ENCODE assay signal across 8 cellular contexts in genomic region chr11:62546937-62547625, GRCh38. TPM values are rescaled to one million over a fixed set of nuclear protein-coding genes. Genes with fewer than 3 reads are reported as not detected.
A peak's percentile ranks its signal among the peaks of the same experiment; 100 is the strongest.
DNase-seq lines count a peak whose midpoint lies in the region; ATAC-seq, FAIRE-seq and TF ChIP-seq lines count a peak whose summit lies in the region.

No MANE protein-coding gene starts in this region.

- H3K27me3 ChIP-seq in HUES48 (ENCODE audit: control insufficient read depth, insufficient read depth, low read length) = peaks cover 68% of the 10 kb centered on the region
- H3K27me3 ChIP-seq in brain microvascular endothelial cell (replicated peaks) = no peaks in the 10 kb centered on the region
- no peaks in the 10 kb centered on the region for H3K27me3 ChIP-seq in thoracic aorta (replicated peaks; ENCODE audit: insufficient read depth)

- H3K4me3 ChIP-seq in A549 = peak overlapping the region; percentile 96
- peak overlapping the region; percentile 76 for H3K4me3 ChIP-seq in HUES48 (ENCODE audit: low read depth, low read length)
- peak overlapping the region; percentile 90 for H3K4me3 ChIP-seq in brain microvascular endothelial cell (ENCODE audit: low read depth, low read length)
- H3K4me3 ChIP-seq in thoracic aorta = peak overlapping the region; percentile 91

- H3K4me1 ChIP-seq in A549 (peaks cover 61% of the 10 kb centered on the region), HUES48 (ENCODE audit: control insufficient read depth, insufficient read depth, low read length) (peaks cover 24% of the 10 kb centered on the region), thoracic aorta (ENCODE audit: control insufficient read depth in 1 of 2, low read depth in 2 of 2) (peaks cover 41 to 67% of the 10 kb centered on the region in 2 donors)

- TF ChIP-seq POLR2A in A549 (IDR thresholded peaks at IDR 0.05; ENCODE audit: low read length) = no peak

- no peak for TF ChIP-seq EP300 in A549 (IDR thresholded peaks at IDR 0.05)

- intact Hi-C loops in left colon (cut with DNase I, micrococcal nuclease) = loop anchor here in 1 of 2 donors (10.0 kb wide), 1 partner anchor 122 kb away; no protein-coding TSS in a partner anchor

- DNase-seq in A549 (ENCODE audit: low read depth in 1 of 2, low spot score in 1 of 2) (peak; percentile 66 to 75), brain microvascular endothelial cell (no peak), left colon (peak; percentile 56 to 66), thoracic aorta (ENCODE audit: low spot score) (no peak), NCI-H524 treated with DMSO at 0.1 percent for 48 hours (lab: John Stamatoyannopoulos, UW) (no peak)

- no peak for FAIRE-seq in A549 (lab: Jason Lieb, UNC)

- H3K4me2 ChIP-seq in A549 = peak overlapping the region; percentile 96

- POLR2A ChIA-PET in A549 (lab: Yijun Ruan, JAX) = interaction anchor here (0.6 to 1.8 kb wide), 7 partner anchors 9 to 152 kb away, joined by 3 to 9 read pairs (median 4); partner anchors contain the start of genes EEF1G and TUT1

- ATAC-seq in A549 (peak; percentile 14 to 20), left colon (no peak), thoracic aorta (ENCODE audit: insufficient number of reproducible peaks, low FRiP score, low read depth) (no peak), HG03025 (IDR thresholded peaks at IDR 0.05; ENCODE audit: low FRiP score, unreplicated experiment) (no peak), HG03159 (IDR thresholded peaks at IDR 0.05; ENCODE audit: unreplicated experiment) (no peak)

- TF ChIP-seq RAD21 in A549 (conservative IDR thresholded peaks at IDR 0.05 in 1 of 2, IDR thresholded peaks at IDR 0.05 in 1 of 2) = no peak

- H3K27ac ChIP-seq in A549 = peak overlapping the region; percentile 97 to 98
- H3K27ac ChIP-seq in HUES48 (ENCODE audit: low read depth, low read length) = peak overlapping the region; percentile 51
- H3K27ac ChIP-seq in brain microvascular endothelial cell = peak overlapping the region; percentile 37
- peak overlapping the region; percentile 98 for H3K27ac ChIP-seq in thoracic aorta

- H3K36me3 ChIP-seq in HUES48 (ENCODE audit: control insufficient read depth, insufficient read depth, low read length) = no peaks in the 10 kb centered on the region
- H3K36me3 ChIP-seq in brain microvascular endothelial cell (replicated peaks) = no peaks in the 10 kb centered on the region
- H3K36me3 ChIP-seq in thoracic aorta = no peaks in the 10 kb centered on the region

- in situ Hi-C loops in brain microvascular endothelial cell (cut with HindIII; ENCODE audit: low pct_ligation_motif_present, low sequenced_read_pairs) = no loop called here

- H3K9me3 ChIP-seq in A549 (no peaks in the 10 kb centered on the region), HUES48 (ENCODE audit: control insufficient read depth, insufficient read depth, low read length) (no peaks in the 10 kb centered on the region), thoracic aorta (no peaks in the 10 kb centered on the region)

- WGBS in A549 (ENCODE audit: missing lambda C conversion rate) = 2% methylated on average over 34 of the region's 40 CpGs

- CTCF ChIA-PET in A549 (lab: Yijun Ruan, JAX) = interaction anchor here (1.2 to 13.4 kb wide), 7 partner anchors 9 to 154 kb away, joined by 3 to 296 read pairs (median 10); no protein-coding TSS in a partner anchor

- no peak overlapping the region for H3K9ac ChIP-seq in HUES48 (ENCODE audit: low read depth, low read length)

- TF ChIP-seq CTCF in A549 (IDR thresholded peaks at IDR 0.05) (no peak), brain microvascular endothelial cell (IDR thresholded peaks at IDR 0.05; ENCODE audit: low read depth, low read length, missing control alignments) (no peak), thoracic aorta (IDR thresholded peaks at IDR 0.05) (no peak)

TF ChIP-seq in A549, 52 proteins besides CTCF, POLR2A, EP300 and RAD21:
- TF ChIP-seq, protein P1, sequence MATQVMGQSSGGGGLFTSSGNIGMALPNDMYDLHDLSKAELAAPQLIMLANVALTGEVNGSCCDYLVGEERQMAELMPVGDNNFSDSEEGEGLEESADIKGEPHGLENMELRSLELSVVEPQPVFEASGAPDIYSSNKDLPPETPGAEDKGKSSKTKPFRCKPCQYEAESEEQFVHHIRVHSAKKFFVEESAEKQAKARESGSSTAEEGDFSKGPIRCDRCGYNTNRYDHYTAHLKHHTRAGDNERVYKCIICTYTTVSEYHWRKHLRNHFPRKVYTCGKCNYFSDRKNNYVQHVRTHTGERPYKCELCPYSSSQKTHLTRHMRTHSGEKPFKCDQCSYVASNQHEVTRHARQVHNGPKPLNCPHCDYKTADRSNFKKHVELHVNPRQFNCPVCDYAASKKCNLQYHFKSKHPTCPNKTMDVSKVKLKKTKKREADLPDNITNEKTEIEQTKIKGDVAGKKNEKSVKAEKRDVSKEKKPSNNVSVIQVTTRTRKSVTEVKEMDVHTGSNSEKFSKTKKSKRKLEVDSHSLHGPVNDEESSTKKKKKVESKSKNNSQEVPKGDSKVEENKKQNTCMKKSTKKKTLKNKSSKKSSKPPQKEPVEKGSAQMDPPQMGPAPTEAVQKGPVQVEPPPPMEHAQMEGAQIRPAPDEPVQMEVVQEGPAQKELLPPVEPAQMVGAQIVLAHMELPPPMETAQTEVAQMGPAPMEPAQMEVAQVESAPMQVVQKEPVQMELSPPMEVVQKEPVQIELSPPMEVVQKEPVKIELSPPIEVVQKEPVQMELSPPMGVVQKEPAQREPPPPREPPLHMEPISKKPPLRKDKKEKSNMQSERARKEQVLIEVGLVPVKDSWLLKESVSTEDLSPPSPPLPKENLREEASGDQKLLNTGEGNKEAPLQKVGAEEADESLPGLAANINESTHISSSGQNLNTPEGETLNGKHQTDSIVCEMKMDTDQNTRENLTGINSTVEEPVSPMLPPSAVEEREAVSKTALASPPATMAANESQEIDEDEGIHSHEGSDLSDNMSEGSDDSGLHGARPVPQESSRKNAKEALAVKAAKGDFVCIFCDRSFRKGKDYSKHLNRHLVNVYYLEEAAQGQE (IDR thresholded peaks at IDR 0.05) = peak; percentile 33; the same call in 1 of the 2 replicates
- TF ChIP-seq POLR2AphosphoS2 (conservative IDR thresholded peaks at IDR 0.05; ENCODE audit: low read length) = no peak
- TF ChIP-seq BHLHE40 (IDR thresholded peaks at IDR 0.05; ENCODE audit: low read depth, low read length) = no peak
- no peak for TF ChIP-seq SMC3 (IDR thresholded peaks at IDR 0.05)
- no peak for TF ChIP-seq TFCP2L1 (CRISPR knock-in tag; IDR thresholded peaks at IDR 0.05)
- TF ChIP-seq NPAS2 (CRISPR knock-in tag; IDR thresholded peaks at IDR 0.05; ENCODE audit: borderline replicate concordance) = no peak
- no peak for TF ChIP-seq MYC (IDR thresholded peaks at IDR 0.05; ENCODE audit: borderline replicate concordance, low read length)

RNA-seq across cellular contexts. Expression of gene AHNAK, which starts 0.5 kb away (rescaled TPM):
- polyA plus RNA-seq in A549 (2011; rRNA removed) (82.0 and 98.0 TPM in 2 replicates), A549 (2017; fragmentation: RNase III; extraction: RNeasy Plus Mini Kit Qiagen cat#74134 plus additional on column Dnase treatment) (41.5 to 62.9 TPM (median 43.3 TPM) in 3 replicates)
- 26.1 and 27.2 TPM in 2 replicates for polyA plus RNA-seq in A549 (2012; cell fraction: cytosol; rRNA removed)
- 55.0 and 96.0 TPM in 2 replicates for polyA plus RNA-seq in A549 (2012; cell fraction: nucleus; rRNA removed)
- 179 and 182 TPM in 2 replicates for polyA minus RNA-seq in A549 (2011; rRNA and poly(A)+ RNA removed)
- total RNA-seq in left colon (100 to 1,000 TPM; 629 to 631 TPM), thoracic aorta (1,000 to 10,000 TPM; 1,009 to 1,046 TPM)

RNA-seq across cellular contexts. Expression of gene EEF1G, which starts 26.6 kb away (rescaled TPM):
- polyA plus RNA-seq in A549 (2011; rRNA removed) (1,728 and 1,795 TPM in 2 replicates), A549 (2017; fragmentation: RNase III; extraction: RNeasy Plus Mini Kit Qiagen cat#74134 plus additional on column Dnase treatment) (1,570 to 1,588 TPM (median 1,580 TPM) in 3 replicates)
- 1,512 and 1,621 TPM in 2 replicates for polyA plus RNA-seq in A549 (2012; cell fraction: cytosol; rRNA removed)
- polyA plus RNA-seq in A549 (2012; cell fraction: nucleus; rRNA removed) = 865 and 1,060 TPM in 2 replicates
- polyA minus RNA-seq in A549 (2011; rRNA and poly(A)+ RNA removed) = 1,998 and 2,695 TPM in 2 replicates
- total RNA-seq in left colon (1,000 to 10,000 TPM; 1,192 to 1,207 TPM), thoracic aorta (100 to 1,000 TPM; 719 to 780 TPM)

RNA-seq across cellular contexts. Expression of gene TUT1, which starts 44.2 kb away (rescaled TPM):
- 12.9 and 15.5 TPM in 2 replicates for polyA plus RNA-seq in A549 (2011; rRNA removed)
- polyA plus RNA-seq in A549 (2012; cell fraction: cytosol; rRNA removed) = 8.9 and 9.9 TPM in 2 replicates
- polyA plus RNA-seq in A549 (2012; cell fraction: nucleus; rRNA removed) = 30.4 and 31.6 TPM in 2 replicates
- polyA plus RNA-seq in A549 (2017; fragmentation: RNase III; extraction: RNeasy Plus Mini Kit Qiagen cat#74134 plus additional on column Dnase treatment) = 9.9 to 11.7 TPM (median 11.1 TPM) in 3 replicates
- 9.4 and 11.7 TPM in 2 replicates for polyA minus RNA-seq in A549 (2011; rRNA and poly(A)+ RNA removed)
- total RNA-seq in left colon = 10 to 100 TPM; 14.0 to 14.7 TPM
- 10 to 100 TPM in 1 of 2 donors, 1 to 10 TPM in 1; 9.5 to 12.5 TPM for total RNA-seq in thoracic aorta

RNA-seq across cellular contexts. Expression of gene MTA2, which starts 54.6 kb away (rescaled TPM):
- polyA plus RNA-seq in A549 (2011; rRNA removed) (21.8 and 44.3 TPM in 2 replicates), A549 (2017; fragmentation: RNase III; extraction: RNeasy Plus Mini Kit Qiagen cat#74134 plus additional on column Dnase treatment) (79.3 to 85.0 TPM (median 84.5 TPM) in 3 replicates)
- polyA plus RNA-seq in A549 (2012; cell fraction: cytosol; rRNA removed) = 12.5 and 16.1 TPM in 2 replicates
- polyA plus RNA-seq in A549 (2012; cell fraction: nucleus; rRNA removed) = 25.7 and 48.5 TPM in 2 replicates
- 74.7 and 80.5 TPM in 2 replicates for polyA minus RNA-seq in A549 (2011; rRNA and poly(A)+ RNA removed)
- total RNA-seq in left colon (10 to 100 TPM; 84.5 to 96.6 TPM), thoracic aorta (100 to 1,000 TPM in 1 of 2 donors, 10 to 100 TPM in 1; 55.9 to 124 TPM)

Comparison
In these comparisons a context has a peak if more than half of its experiments do, and no peak if none do; other contexts are left out.
1. ATAC-seq: peak in A549 (2 of 2); none in left colon (single experiment), thoracic aorta (single experiment), HG03025 (single experiment) and HG03159 (single experiment).
2. DNase-seq: peak in A549 (2 of 2) and left colon (2 of 2); none in brain microvascular endothelial cell (single experiment), thoracic aorta (single experiment) and NCI-H524 treated with DMSO at 0.1 percent for 48 hours (single experiment).
3. H3K27ac ChIP-seq: peak in every context shown above with its lines; median percentile 98 in thoracic aorta; 98 in A549; 51 in HUES48; 37 in brain microvascular endothelial cell.
4. Peak in every context shown above with its lines, with median percentiles within 50 percentile points of each other: H3K4me3 ChIP-seq.